In genomic region chr1:8371372-8371991, GRCh38 we compare ENCODE assay signal across 9 cellular contexts. TPM values are rescaled to one million over a fixed set of nuclear protein-coding genes. Genes with fewer than 3 reads are reported as not detected.
A peak's percentile ranks its signal among the peaks of the same experiment; 100 is the strongest.
DNase-seq lines count a peak whose midpoint lies in the region; ATAC-seq and TF ChIP-seq lines count a peak whose summit lies in the region.
"Had no signal": no experiment of that assay in that cellular context is flagged by ENCODE, and none has a peak within 500 bp of the region (broad histone marks: within the 10 kb centered on the region; RNA-seq: fewer than 3 reads in every experiment).

No MANE protein-coding gene starts in this region.

- H3K9me3 ChIP-seq in breast epithelium, result no peaks in the 10 kb centered on the region
- no peaks in the 10 kb centered on the region for H3K9me3 ChIP-seq in aorta (ENCODE audit: control insufficient read depth, low read length)

- DNase-seq in breast epithelium (ENCODE audit: low spot score in 2 of 2) (no peak), MCF 10A (ENCODE audit: unreplicated experiment) (no peak), fibroblast of mammary gland (ENCODE audit: low read depth) (peak; percentile 33), osteocyte (ENCODE audit: extremely low spot score, unreplicated experiment) (no peak), aorta (peak in 1 of 2 donors; percentile 65), HuH-7.5 (ENCODE audit: low spot score) (no peak)

- no TSS peak for BruUV-seq in MCF 10A (replicated peaks; lab: Mats Ljungman, UMichigan)

- H3K4me1 Mint-ChIP-seq in MCF 10A (ENCODE audit: insufficient read depth, unreplicated experiment) (peaks cover 17% of the 10 kb centered on the region), osteocyte (ENCODE audit: unreplicated experiment) (peaks cover 63% of the 10 kb centered on the region)

- H3K9me3 Mint-ChIP-seq in MCF 10A (ENCODE audit: unreplicated experiment) (no peaks in the 10 kb centered on the region), osteocyte (ENCODE audit: unreplicated experiment) (no peaks in the 10 kb centered on the region)

- H3K27me3 Mint-ChIP-seq in MCF 10A (ENCODE audit: insufficient read depth, unreplicated experiment), result no peaks in the 10 kb centered on the region
- H3K27me3 Mint-ChIP-seq in osteocyte (ENCODE audit: unreplicated experiment), result no peaks in the 10 kb centered on the region

- TF ChIP-seq CTCF in breast epithelium (IDR thresholded peaks at IDR 0.05) (no peak), MCF 10A (IDR thresholded peaks at IDR 0.05; ENCODE audit: unreplicated experiment) (no peak), fibroblast of mammary gland (conservative IDR thresholded peaks at IDR 0.05; ENCODE audit: control insufficient read depth, insufficient read depth, low read depth, low read length) (no peak), osteocyte (IDR thresholded peaks at IDR 0.05) (no peak)

- H3K36me3 ChIP-seq in breast epithelium (no peaks in the 10 kb centered on the region), aorta (ENCODE audit: control insufficient read depth in 1 of 2, insufficient read depth in 2 of 2, low read length in 1 of 2) (no peaks in the 10 kb centered on the region)

- H3K4me1 ChIP-seq in breast epithelium, result peaks cover 7 to 39% of the 10 kb centered on the region in 2 donors
- peaks cover 7 to 9% of the 10 kb centered on the region in 2 donors for H3K4me1 ChIP-seq in aorta (ENCODE audit: control insufficient read depth in 1 of 2, insufficient read depth in 2 of 2, low read length in 2 of 2)

- H3K27ac ChIP-seq in breast epithelium, result peak overlapping the region; percentile 44 to 87
- H3K27ac ChIP-seq in aorta (ENCODE audit: low read depth in 1 of 2, low read length in 2 of 2), result peak overlapping the region; percentile 50 to 86

- H3K27ac Mint-ChIP-seq in MCF 10A (ENCODE audit: low read depth, unreplicated experiment) (no peak overlapping the region), osteocyte (ENCODE audit: unreplicated experiment) (peak overlapping the region; percentile 18)

- CTCF ChIA-PET in MCF 10A (lab: Yijun Ruan, JAX), result no interaction called here

- no peak overlapping the region for H3K4me3 Mint-ChIP-seq in MCF 10A (ENCODE audit: unreplicated experiment)
- no peak overlapping the region for H3K4me3 Mint-ChIP-seq in osteocyte (ENCODE audit: unreplicated experiment)

- H3K4me3 ChIP-seq in breast epithelium (peak overlapping the region in 1 of 3 donors; percentile 21), fibroblast of mammary gland (ENCODE audit: control insufficient read depth, low read depth, low read length) (no peak overlapping the region), aorta (ENCODE audit: low read length in 2 of 2) (no peak overlapping the region)

- H3K36me3 Mint-ChIP-seq in MCF 10A (ENCODE audit: insufficient read depth, unreplicated experiment) (peaks cover 13% of the 10 kb centered on the region), osteocyte (ENCODE audit: unreplicated experiment) (no peaks in the 10 kb centered on the region)

- TF ChIP-seq POLR2A in breast epithelium (IDR thresholded peaks at IDR 0.05) (no peak), GM18505 (IDR thresholded peaks at IDR 0.05; ENCODE audit: borderline replicate concordance, extremely low read depth, insufficient read depth, insufficient read length) (no peak)

- H3K27me3 ChIP-seq in breast epithelium (no peaks in the 10 kb centered on the region), aorta (ENCODE audit: control insufficient read depth in 1 of 2, insufficient read depth in 2 of 2, low read length in 1 of 2) (no peaks in the 10 kb centered on the region)

- intact Hi-C loops in breast epithelium (cut with DNase I; ENCODE audit: low total_unique reads) (no loop called here), MCF 10A (cut with micrococcal nuclease) (no loop called here), aorta (cut with DNase I) (loop anchor here (5.0 to 10.0 kb wide), 3 partner anchors 36 to 153 kb away; no protein-coding TSS in a partner anchor)

- WGBS in aorta, 2 donors, result 55 to 56% methylated on average over 9 of the region's 9 CpGs

- ATAC-seq in aorta (ENCODE audit: low FRiP score) (no peak), GM18505 (IDR thresholded peaks at IDR 0.05; ENCODE audit: unreplicated experiment) (no peak), GM19395 (IDR thresholded peaks at IDR 0.05; ENCODE audit: unreplicated experiment) (no peak)

- POLR2A ChIA-PET in MCF 10A (lab: Yijun Ruan, JAX), result interaction anchor here (0.6 kb wide), 1 partner anchor 1004 kb away, joined by 3 read pairs; no protein-coding TSS in a partner anchor

RNA-seq across cellular contexts. Expression of gene SLC45A1, which starts 53.6 kb away (rescaled TPM):
- total RNA-seq in breast epithelium, result 1 to 10 TPM in 2 of 3 donors, under 1 TPM in 1; 0.73 to 3.6 (median 1.9) TPM
- total RNA-seq in MCF 10A (2022), result 0.29 and 0.30 TPM in 2 replicates
- 2.9 and 3.2 TPM in 2 replicates for total RNA-seq in osteocyte
- 1 to 10 TPM; 5.4 to 8.7 TPM for total RNA-seq in aorta
- 1 to 10 TPM; 4.4 to 8.1 TPM for polyA plus RNA-seq in aorta
- total RNA-seq: OCI-LY7 had no signal

Comparison
In these comparisons a context has a peak if more than half of its experiments do, and no peak if none do; other contexts are left out.
1. intact Hi-C loops: an anchor here in aorta (5.0 to 10.0 kb wide); none called in breast epithelium and MCF 10A.